Comparison of ENCODE assay signal across 1 cellular context in the genomic region with DNA sequence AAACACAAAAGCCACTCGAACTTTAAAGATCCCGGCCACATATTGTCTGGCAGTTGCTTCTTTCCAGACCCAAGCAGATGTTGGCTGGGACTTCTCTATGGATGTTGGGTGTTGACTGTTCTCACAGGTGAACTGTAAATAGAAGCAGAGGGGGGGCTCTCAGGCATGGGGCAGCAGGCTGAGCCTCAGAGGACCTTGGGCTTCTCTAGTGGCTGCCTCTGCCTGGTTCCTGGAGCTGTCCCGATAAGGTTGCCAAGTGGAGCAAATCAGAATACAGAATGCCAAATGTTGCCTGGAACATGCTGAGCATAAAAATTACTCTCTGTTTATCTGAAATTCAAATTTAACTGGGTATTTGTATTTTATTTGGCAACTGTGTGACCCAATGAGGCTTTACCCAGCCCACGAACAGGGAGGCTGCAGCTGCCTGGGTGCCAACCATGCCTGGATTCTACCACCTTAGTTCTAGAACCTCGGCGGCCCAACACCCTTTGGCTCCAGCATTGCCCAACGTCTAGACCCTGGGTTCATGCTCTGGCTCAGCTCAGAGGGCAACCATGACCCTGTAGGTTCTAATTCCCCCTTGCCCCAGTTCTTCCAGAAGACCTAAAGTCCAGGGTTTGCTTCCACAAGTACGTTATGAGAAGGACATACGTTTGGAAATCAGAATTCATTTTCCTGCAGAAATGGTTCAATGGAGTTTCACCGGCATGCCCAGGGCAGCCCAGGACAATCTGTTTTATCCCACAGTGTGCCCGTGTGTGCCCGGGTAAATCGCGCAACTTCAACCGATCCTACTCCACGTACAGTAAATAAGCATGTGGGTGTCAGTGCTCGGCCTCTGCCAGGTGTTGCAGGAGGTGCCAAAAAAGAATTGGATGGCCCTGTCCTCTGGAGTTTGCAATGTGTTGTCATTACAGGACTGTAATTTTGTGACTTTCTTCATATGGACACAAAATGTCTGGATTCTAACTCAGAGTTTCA.
TF ChIP-seq lines count a peak whose summit lies in the region.

No MANE protein-coding gene starts in this region.

TF ChIP-seq in HepG2, 621 proteins besides CTCF, POLR2A, EP300 and RAD21 (continued from another document and continues in another):
- TF ChIP-seq, protein P1, sequence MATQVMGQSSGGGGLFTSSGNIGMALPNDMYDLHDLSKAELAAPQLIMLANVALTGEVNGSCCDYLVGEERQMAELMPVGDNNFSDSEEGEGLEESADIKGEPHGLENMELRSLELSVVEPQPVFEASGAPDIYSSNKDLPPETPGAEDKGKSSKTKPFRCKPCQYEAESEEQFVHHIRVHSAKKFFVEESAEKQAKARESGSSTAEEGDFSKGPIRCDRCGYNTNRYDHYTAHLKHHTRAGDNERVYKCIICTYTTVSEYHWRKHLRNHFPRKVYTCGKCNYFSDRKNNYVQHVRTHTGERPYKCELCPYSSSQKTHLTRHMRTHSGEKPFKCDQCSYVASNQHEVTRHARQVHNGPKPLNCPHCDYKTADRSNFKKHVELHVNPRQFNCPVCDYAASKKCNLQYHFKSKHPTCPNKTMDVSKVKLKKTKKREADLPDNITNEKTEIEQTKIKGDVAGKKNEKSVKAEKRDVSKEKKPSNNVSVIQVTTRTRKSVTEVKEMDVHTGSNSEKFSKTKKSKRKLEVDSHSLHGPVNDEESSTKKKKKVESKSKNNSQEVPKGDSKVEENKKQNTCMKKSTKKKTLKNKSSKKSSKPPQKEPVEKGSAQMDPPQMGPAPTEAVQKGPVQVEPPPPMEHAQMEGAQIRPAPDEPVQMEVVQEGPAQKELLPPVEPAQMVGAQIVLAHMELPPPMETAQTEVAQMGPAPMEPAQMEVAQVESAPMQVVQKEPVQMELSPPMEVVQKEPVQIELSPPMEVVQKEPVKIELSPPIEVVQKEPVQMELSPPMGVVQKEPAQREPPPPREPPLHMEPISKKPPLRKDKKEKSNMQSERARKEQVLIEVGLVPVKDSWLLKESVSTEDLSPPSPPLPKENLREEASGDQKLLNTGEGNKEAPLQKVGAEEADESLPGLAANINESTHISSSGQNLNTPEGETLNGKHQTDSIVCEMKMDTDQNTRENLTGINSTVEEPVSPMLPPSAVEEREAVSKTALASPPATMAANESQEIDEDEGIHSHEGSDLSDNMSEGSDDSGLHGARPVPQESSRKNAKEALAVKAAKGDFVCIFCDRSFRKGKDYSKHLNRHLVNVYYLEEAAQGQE (IDR thresholded peaks at IDR 0.05; ENCODE audit: borderline replicate concordance in 1 of 2, low read depth in 1 of 2, low read length in 2 of 2): no peak
- TF ChIP-seq ZNF775 (CRISPR knock-in tag; IDR thresholded peaks at IDR 0.05; ENCODE audit: borderline replicate concordance) (no peak), ZNF577 (CRISPR knock-in tag; IDR thresholded peaks at IDR 0.05; ENCODE audit: borderline replicate concordance, low read depth) (no peak), THAP11 (CRISPR knock-in tag; IDR thresholded peaks at IDR 0.05) (peak; percentile 47; the same call in 1 of the 2 replicates), SOX13 (IDR thresholded peaks at IDR 0.05) (no peak), SOX13 (CRISPR knock-in tag; conservative IDR thresholded peaks at IDR 0.05 in 1 of 2, IDR thresholded peaks at IDR 0.05 in 1 of 2) (peak in 1 of 2 experiments; percentile 35; a peak in 1 of 4 replicates), GABPA (IDR thresholded peaks at IDR 0.05; ENCODE audit: low read depth, low read length) (no peak), GABPA (CRISPR knock-in tag; IDR thresholded peaks at IDR 0.05; ENCODE audit: low read depth) (no peak), TOPORS (CRISPR knock-in tag; IDR thresholded peaks at IDR 0.05) (no peak), HDAC2 (CRISPR knock-in tag; IDR thresholded peaks at IDR 0.05) (peak; percentile 61; the same call in 1 of the 2 replicates), HNF4A (CRISPR knock-in tag; IDR thresholded peaks at IDR 0.05) (peak; percentile 53), LCORL (IDR thresholded peaks at IDR 0.05) (no peak), LCORL (CRISPR knock-in tag; IDR thresholded peaks at IDR 0.05) (peak; percentile 73), KDM6A (CRISPR knock-in tag; IDR thresholded peaks at IDR 0.05; ENCODE audit: low read depth) (0 out of 2 replicates have a peak, but pooled peaks have one; percentile 17), HDAC1 (CRISPR knock-in tag; IDR thresholded peaks at IDR 0.05) (peak; percentile 59; the same call in 1 of the 2 replicates), FOXJ3 (CRISPR knock-in tag; IDR thresholded peaks at IDR 0.05; ENCODE audit: borderline replicate concordance) (peak; percentile 54; the same call in 1 of the 2 replicates), ZNF737 (CRISPR knock-in tag; IDR thresholded peaks at IDR 0.05; ENCODE audit: borderline replicate concordance) (no peak), ZBTB38 (CRISPR knock-in tag; IDR thresholded peaks at IDR 0.05) (peak; percentile 90), PHF5A (CRISPR knock-in tag; IDR thresholded peaks at IDR 0.05; ENCODE audit: low read depth, unreplicated experiment) (peak; percentile 15), DPF2 (CRISPR knock-in tag; IDR thresholded peaks at IDR 0.05; ENCODE audit: borderline replicate concordance, low read depth) (peak; percentile 26; the same call in 1 of the 2 replicates), FOSL2 (CRISPR knock-in tag; IDR thresholded peaks at IDR 0.05) (peak; percentile 35; the same call in 1 of the 2 replicates)
- TF ChIP-seq, protein P2, sequence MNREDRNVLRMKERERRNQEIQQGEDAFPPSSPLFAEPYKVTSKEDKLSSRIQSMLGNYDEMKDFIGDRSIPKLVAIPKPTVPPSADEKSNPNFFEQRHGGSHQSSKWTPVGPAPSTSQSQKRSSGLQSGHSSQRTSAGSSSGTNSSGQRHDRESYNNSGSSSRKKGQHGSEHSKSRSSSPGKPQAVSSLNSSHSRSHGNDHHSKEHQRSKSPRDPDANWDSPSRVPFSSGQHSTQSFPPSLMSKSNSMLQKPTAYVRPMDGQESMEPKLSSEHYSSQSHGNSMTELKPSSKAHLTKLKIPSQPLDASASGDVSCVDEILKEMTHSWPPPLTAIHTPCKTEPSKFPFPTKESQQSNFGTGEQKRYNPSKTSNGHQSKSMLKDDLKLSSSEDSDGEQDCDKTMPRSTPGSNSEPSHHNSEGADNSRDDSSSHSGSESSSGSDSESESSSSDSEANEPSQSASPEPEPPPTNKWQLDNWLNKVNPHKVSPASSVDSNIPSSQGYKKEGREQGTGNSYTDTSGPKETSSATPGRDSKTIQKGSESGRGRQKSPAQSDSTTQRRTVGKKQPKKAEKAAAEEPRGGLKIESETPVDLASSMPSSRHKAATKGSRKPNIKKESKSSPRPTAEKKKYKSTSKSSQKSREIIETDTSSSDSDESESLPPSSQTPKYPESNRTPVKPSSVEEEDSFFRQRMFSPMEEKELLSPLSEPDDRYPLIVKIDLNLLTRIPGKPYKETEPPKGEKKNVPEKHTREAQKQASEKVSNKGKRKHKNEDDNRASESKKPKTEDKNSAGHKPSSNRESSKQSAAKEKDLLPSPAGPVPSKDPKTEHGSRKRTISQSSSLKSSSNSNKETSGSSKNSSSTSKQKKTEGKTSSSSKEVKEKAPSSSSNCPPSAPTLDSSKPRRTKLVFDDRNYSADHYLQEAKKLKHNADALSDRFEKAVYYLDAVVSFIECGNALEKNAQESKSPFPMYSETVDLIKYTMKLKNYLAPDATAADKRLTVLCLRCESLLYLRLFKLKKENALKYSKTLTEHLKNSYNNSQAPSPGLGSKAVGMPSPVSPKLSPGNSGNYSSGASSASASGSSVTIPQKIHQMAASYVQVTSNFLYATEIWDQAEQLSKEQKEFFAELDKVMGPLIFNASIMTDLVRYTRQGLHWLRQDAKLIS (CRISPR knock-in tag; IDR thresholded peaks at IDR 0.05): no peak
- TF ChIP-seq, protein P3, sequence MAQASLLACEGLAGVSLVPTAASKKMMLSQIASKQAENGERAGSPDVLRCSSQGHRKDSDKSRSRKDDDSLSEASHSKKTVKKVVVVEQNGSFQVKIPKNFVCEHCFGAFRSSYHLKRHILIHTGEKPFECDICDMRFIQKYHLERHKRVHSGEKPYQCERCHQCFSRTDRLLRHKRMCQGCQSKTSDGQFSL (CRISPR knock-in tag; IDR thresholded peaks at IDR 0.05): peak; percentile 71; the same call in 1 of the 2 replicates
- TF ChIP-seq, protein P4, sequence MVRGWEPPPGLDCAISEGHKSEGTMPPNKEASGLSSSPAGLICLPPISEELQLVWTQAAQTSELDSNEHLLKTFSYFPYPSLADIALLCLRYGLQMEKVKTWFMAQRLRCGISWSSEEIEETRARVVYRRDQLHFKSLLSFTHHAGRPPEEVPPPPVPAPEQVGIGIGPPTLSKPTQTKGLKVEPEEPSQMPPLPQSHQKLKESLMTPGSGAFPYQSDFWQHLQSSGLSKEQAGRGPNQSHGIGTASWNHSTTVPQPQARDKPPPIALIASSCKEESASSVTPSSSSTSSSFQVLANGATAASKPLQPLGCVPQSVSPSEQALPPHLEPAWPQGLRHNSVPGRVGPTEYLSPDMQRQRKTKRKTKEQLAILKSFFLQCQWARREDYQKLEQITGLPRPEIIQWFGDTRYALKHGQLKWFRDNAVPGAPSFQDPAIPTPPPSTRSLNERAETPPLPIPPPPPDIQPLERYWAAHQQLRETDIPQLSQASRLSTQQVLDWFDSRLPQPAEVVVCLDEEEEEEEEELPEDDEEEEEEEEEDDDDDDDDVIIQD (CRISPR knock-in tag; IDR thresholded peaks at IDR 0.05; ENCODE audit: low read depth): 0 out of 2 replicates have a peak, but pooled peaks have one; percentile 54
- TF ChIP-seq, protein P5, sequence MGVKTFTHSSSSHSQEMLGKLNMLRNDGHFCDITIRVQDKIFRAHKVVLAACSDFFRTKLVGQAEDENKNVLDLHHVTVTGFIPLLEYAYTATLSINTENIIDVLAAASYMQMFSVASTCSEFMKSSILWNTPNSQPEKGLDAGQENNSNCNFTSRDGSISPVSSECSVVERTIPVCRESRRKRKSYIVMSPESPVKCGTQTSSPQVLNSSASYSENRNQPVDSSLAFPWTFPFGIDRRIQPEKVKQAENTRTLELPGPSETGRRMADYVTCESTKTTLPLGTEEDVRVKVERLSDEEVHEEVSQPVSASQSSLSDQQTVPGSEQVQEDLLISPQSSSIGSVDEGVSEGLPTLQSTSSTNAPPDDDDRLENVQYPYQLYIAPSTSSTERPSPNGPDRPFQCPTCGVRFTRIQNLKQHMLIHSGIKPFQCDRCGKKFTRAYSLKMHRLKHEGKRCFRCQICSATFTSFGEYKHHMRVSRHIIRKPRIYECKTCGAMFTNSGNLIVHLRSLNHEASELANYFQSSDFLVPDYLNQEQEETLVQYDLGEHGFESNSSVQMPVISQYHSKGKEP (CRISPR knock-in tag; IDR thresholded peaks at IDR 0.05): no peak
- TF ChIP-seq, protein P6, sequence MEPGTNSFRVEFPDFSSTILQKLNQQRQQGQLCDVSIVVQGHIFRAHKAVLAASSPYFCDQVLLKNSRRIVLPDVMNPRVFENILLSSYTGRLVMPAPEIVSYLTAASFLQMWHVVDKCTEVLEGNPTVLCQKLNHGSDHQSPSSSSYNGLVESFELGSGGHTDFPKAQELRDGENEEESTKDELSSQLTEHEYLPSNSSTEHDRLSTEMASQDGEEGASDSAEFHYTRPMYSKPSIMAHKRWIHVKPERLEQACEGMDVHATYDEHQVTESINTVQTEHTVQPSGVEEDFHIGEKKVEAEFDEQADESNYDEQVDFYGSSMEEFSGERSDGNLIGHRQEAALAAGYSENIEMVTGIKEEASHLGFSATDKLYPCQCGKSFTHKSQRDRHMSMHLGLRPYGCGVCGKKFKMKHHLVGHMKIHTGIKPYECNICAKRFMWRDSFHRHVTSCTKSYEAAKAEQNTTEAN (CRISPR knock-in tag; conservative IDR thresholded peaks at IDR 0.05): 0 out of 2 replicates have a peak, but pooled peaks have one; percentile 32
- TF ChIP-seq, protein P7, sequence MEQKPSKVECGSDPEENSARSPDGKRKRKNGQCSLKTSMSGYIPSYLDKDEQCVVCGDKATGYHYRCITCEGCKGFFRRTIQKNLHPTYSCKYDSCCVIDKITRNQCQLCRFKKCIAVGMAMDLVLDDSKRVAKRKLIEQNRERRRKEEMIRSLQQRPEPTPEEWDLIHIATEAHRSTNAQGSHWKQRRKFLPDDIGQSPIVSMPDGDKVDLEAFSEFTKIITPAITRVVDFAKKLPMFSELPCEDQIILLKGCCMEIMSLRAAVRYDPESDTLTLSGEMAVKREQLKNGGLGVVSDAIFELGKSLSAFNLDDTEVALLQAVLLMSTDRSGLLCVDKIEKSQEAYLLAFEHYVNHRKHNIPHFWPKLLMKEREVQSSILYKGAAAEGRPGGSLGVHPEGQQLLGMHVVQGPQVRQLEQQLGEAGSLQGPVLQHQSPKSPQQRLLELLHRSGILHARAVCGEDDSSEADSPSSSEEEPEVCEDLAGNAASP (CRISPR knock-in tag; IDR thresholded peaks at IDR 0.05; ENCODE audit: borderline replicate concordance): 0 out of 2 replicates have a peak, but pooled peaks have one; percentile 11
- TF ChIP-seq, protein P8, sequence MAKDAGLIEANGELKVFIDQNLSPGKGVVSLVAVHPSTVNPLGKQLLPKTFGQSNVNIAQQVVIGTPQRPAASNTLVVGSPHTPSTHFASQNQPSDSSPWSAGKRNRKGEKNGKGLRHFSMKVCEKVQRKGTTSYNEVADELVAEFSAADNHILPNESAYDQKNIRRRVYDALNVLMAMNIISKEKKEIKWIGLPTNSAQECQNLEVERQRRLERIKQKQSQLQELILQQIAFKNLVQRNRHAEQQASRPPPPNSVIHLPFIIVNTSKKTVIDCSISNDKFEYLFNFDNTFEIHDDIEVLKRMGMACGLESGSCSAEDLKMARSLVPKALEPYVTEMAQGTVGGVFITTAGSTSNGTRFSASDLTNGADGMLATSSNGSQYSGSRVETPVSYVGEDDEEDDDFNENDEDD (CRISPR knock-in tag; IDR thresholded peaks at IDR 0.05; ENCODE audit: borderline replicate concordance): no peak
- TF ChIP-seq, protein P9, sequence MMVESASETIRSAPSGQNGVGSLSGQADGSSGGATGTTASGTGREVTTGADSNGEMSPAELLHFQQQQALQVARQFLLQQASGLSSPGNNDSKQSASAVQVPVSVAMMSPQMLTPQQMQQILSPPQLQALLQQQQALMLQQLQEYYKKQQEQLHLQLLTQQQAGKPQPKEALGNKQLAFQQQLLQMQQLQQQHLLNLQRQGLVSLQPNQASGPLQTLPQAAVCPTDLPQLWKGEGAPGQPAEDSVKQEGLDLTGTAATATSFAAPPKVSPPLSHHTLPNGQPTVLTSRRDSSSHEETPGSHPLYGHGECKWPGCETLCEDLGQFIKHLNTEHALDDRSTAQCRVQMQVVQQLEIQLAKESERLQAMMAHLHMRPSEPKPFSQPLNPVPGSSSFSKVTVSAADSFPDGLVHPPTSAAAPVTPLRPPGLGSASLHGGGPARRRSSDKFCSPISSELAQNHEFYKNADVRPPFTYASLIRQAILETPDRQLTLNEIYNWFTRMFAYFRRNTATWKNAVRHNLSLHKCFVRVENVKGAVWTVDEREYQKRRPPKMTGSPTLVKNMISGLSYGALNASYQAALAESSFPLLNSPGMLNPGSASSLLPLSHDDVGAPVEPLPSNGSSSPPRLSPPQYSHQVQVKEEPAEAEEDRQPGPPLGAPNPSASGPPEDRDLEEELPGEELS (CRISPR knock-in tag; IDR thresholded peaks at IDR 0.05): peak; percentile 92
- TF ChIP-seq, protein P10, sequence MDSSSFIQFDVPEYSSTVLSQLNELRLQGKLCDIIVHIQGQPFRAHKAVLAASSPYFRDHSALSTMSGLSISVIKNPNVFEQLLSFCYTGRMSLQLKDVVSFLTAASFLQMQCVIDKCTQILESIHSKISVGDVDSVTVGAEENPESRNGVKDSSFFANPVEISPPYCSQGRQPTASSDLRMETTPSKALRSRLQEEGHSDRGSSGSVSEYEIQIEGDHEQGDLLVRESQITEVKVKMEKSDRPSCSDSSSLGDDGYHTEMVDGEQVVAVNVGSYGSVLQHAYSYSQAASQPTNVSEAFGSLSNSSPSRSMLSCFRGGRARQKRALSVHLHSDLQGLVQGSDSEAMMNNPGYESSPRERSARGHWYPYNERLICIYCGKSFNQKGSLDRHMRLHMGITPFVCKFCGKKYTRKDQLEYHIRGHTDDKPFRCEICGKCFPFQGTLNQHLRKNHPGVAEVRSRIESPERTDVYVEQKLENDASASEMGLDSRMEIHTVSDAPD (CRISPR knock-in tag; IDR thresholded peaks at IDR 0.05): 0 out of 2 replicates have a peak, but pooled peaks have one; percentile 43
